8 cellular contexts compared by ENCODE assay signal in genomic region chr12:92139634-92140555, GRCh38. TPM values are rescaled to one million over a fixed set of nuclear protein-coding genes. Genes with fewer than 3 reads are reported as not detected.
DNase-seq lines count a peak whose midpoint lies in the region; ATAC-seq and TF ChIP-seq lines count a peak whose summit lies in the region.

No MANE protein-coding gene starts in this region.

- peak; percentile 69 for DNase-seq in activated CD4-positive, alpha-beta T cell treated with anti-CD3 and anti-CD28 coated beads, Interleukin-2, amount 10 ng/mL, durations not matched to agents 24 days and 14 days
- no peak for DNase-seq in activated CD4-positive, alpha-beta T cell treated with anti-CD3 and anti-CD28 coated beads for 4 hours
- DNase-seq in activated B cell treated with CpG ODN at 0.5 μM for 24 hours (no peak), inferior parietal cortex (ENCODE audit: extremely low spot score) (peak; percentile 17), suprapubic skin (ENCODE audit: low spot score in 2 of 2) (no peak)
- no peak for DNase-seq in stimulated activated CD4-positive, alpha-beta T cell treated with anti-CD3 and anti-CD28 coated beads, Interleukin-4, amount 100 ng/mL, for 24 hours

- no peaks in the 10 kb centered on the region for H3K9me3 Mint-ChIP-seq in activated CD4-positive, alpha-beta T cell treated with anti-CD3 and anti-CD28 coated beads, Interleukin-2, amount 10 ng/mL, durations not matched to agents 24 days and 14 days
- no peaks in the 10 kb centered on the region for H3K9me3 Mint-ChIP-seq in activated B cell treated with CpG ODN at 0.5 μM for 24 hours

- 19% methylated on average over 4 of the region's 4 CpGs for WGBS in suprapubic skin

- intact Hi-C loops in activated CD4-positive, alpha-beta T cell treated with anti-CD3 and anti-CD28 coated beads, Interleukin-2, amount 10 ng/mL, durations not matched to agents 24 days and 14 days (cut with micrococcal nuclease): loop anchor here (5.0 kb wide), 2 partner anchors 453 to 563 kb away; no protein-coding TSS in a partner anchor
- intact Hi-C loops in activated B cell treated with CpG ODN at 0.5 μM for 24 hours (cut with micrococcal nuclease): loop anchor here (2.0 to 10.0 kb wide), 4 partner anchors 15 to 1305 kb away; partner anchors contain the start of gene UBE2N

- peak overlapping the region; percentile 57 for H3K27ac Mint-ChIP-seq in activated CD4-positive, alpha-beta T cell treated with anti-CD3 and anti-CD28 coated beads, Interleukin-2, amount 10 ng/mL, durations not matched to agents 24 days and 14 days
- H3K27ac Mint-ChIP-seq in activated B cell treated with CpG ODN at 0.5 μM for 24 hours: peak overlapping the region; percentile 99

- TF ChIP-seq EP300 in suprapubic skin (IDR thresholded peaks at IDR 0.05): no peak

- H3K27me3 ChIP-seq in suprapubic skin: no peaks in the 10 kb centered on the region

- H3K4me1 ChIP-seq in suprapubic skin: peaks cover 61% of the 10 kb centered on the region

- H3K4me3 ChIP-seq in suprapubic skin: peak overlapping the region; percentile 83

- TF ChIP-seq CTCF in activated B cell treated with CpG ODN at 0.5 μM for 24 hours (IDR thresholded peaks at IDR 0.05) (no peak), suprapubic skin (IDR thresholded peaks at IDR 0.05) (no peak)

- ATAC-seq in activated B cell treated with CpG ODN at 0.5 μM for 24 hours (ENCODE audit: low read depth) (no peak), GM21367 (IDR thresholded peaks at IDR 0.05; ENCODE audit: unreplicated experiment) (no peak), GM21717 (IDR thresholded peaks at IDR 0.05; ENCODE audit: unreplicated experiment) (no peak)

- H3K27me3 Mint-ChIP-seq in activated CD4-positive, alpha-beta T cell treated with anti-CD3 and anti-CD28 coated beads, Interleukin-2, amount 10 ng/mL, durations not matched to agents 24 days and 14 days: no peaks in the 10 kb centered on the region
- no peaks in the 10 kb centered on the region for H3K27me3 Mint-ChIP-seq in activated B cell treated with CpG ODN at 0.5 μM for 24 hours

- H3K4me3 Mint-ChIP-seq in activated CD4-positive, alpha-beta T cell treated with anti-CD3 and anti-CD28 coated beads, Interleukin-2, amount 10 ng/mL, durations not matched to agents 24 days and 14 days: peak overlapping the region; percentile 99
- H3K4me3 Mint-ChIP-seq in activated B cell treated with CpG ODN at 0.5 μM for 24 hours: peak overlapping the region; percentile 98

- peaks cover 19% of the 10 kb centered on the region for H3K36me3 ChIP-seq in suprapubic skin

- no peak for TF ChIP-seq POLR2A in suprapubic skin (IDR thresholded peaks at IDR 0.05)

- POLR2A ChIA-PET in activated B cell treated with CpG ODN at 0.5 μM for 24 hours (lab: Charles Lee): no interaction called here

- H3K27ac ChIP-seq in suprapubic skin: peak overlapping the region; percentile 28

- no peaks in the 10 kb centered on the region for H3K9me3 ChIP-seq in suprapubic skin

- CTCF ChIA-PET in activated B cell treated with CpG ODN at 0.5 μM for 24 hours (lab: Charles Lee): interaction anchor here (1.5 kb wide), 1 partner anchor 758 kb away, joined by 3 read pairs; no protein-coding TSS in a partner anchor

- H3K36me3 Mint-ChIP-seq in activated CD4-positive, alpha-beta T cell treated with anti-CD3 and anti-CD28 coated beads, Interleukin-2, amount 10 ng/mL, durations not matched to agents 24 days and 14 days (ENCODE audit: low read depth): peaks cover 86% of the 10 kb centered on the region
- H3K36me3 Mint-ChIP-seq in activated B cell treated with CpG ODN at 0.5 μM for 24 hours (ENCODE audit: low read depth): peaks cover 97% of the 10 kb centered on the region

- H3K4me1 Mint-ChIP-seq in activated CD4-positive, alpha-beta T cell treated with anti-CD3 and anti-CD28 coated beads, Interleukin-2, amount 10 ng/mL, durations not matched to agents 24 days and 14 days: peaks cover 51% of the 10 kb centered on the region
- H3K4me1 Mint-ChIP-seq in activated B cell treated with CpG ODN at 0.5 μM for 24 hours: peaks cover 52% of the 10 kb centered on the region

RNA-seq across cellular contexts. Expression of gene BTG1, which starts 5.8 kb away (rescaled TPM):
- 84.2 and 90.8 TPM in 2 replicates for total RNA-seq in activated CD4-positive, alpha-beta T cell treated with anti-CD3 and anti-CD28 coated beads, Interleukin-2, amount 10 ng/mL, durations not matched to agents 24 days and 14 days
- total RNA-seq in activated B cell treated with CpG ODN at 0.5 μM for 24 hours: 423 and 429 TPM in 2 replicates
- 100 to 1,000 TPM; 103 to 178 (median 156) TPM for total RNA-seq in suprapubic skin

Comparison
In these comparisons a context has a peak if more than half of its experiments do, and no peak if none do; other contexts are left out.
1. DNase-seq: peak in activated CD4-positive, alpha-beta T cell treated with anti-CD3 and anti-CD28 coated beads, Interleukin-2, amount 10 ng/mL, durations not matched to agents 24 days and 14 days (single experiment) and inferior parietal cortex (single experiment); none in activated CD4-positive, alpha-beta T cell treated with anti-CD3 and anti-CD28 coated beads for 4 hours (0 of 2), activated B cell treated with CpG ODN at 0.5 μM for 24 hours (single experiment), suprapubic skin (0 of 2) and stimulated activated CD4-positive, alpha-beta T cell treated with anti-CD3 and anti-CD28 coated beads, Interleukin-4, amount 100 ng/mL, for 24 hours (single experiment).